In the genomic region with DNA sequence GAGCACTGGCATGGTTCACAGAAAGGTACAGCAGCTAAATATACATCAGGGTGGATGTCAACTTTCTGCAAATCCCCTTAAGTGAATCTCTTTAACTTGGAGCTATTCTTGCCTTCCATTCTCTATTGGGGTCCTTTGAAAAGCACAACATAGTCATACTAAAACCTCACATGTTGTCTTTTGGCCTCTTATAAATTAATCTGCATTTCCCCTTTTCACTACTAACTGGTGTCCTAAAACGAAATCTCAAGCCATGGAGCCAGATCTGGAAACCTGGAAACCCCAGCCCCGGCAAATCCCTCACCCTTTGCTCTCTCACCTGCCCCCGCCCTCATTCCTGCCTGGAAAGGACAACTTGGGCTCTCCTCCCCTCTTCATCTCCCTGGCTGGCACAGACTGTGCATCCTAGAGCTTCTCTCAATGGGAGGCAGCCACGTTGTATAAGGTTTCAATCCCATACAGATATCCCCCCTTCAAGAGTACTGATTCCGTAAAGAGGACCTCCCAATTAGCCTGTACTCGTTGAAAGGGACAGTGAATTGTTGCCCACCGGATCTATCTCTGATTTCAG, we compare ENCODE assay signal across 8 cellular contexts. TPM values are rescaled to one million over a fixed set of nuclear protein-coding genes. Genes with fewer than 3 reads are reported as not detected.
DNase-seq lines count a peak whose midpoint lies in the region; ATAC-seq and TF ChIP-seq lines count a peak whose summit lies in the region.
"Had no signal": no experiment of that assay in that cellular context is flagged by ENCODE, and none has a peak within 500 bp of the region (broad histone marks: within the 10 kb centered on the region; RNA-seq: fewer than 3 reads in every experiment).

No MANE protein-coding gene starts in this region.

- H3K4me1 ChIP-seq in PC-9 (replicated peaks; ENCODE audit: insufficient read depth) (peaks cover 26% of the 10 kb centered on the region), right cardiac atrium (ENCODE audit: control insufficient read depth, insufficient read depth, low read length) (peaks cover 1% of the 10 kb centered on the region), spleen (peaks cover 12 to 67% (median 38%) of the 10 kb centered on the region in 6 donors)

- POLR2A ChIA-PET in PC-9 (lab: Charles Lee; ENCODE audit: unreplicated experiment): interaction anchor here (0.6 kb wide), 2 partner anchors 545 to 715 kb away, joined by 5 to 7 read pairs; no protein-coding TSS in a partner anchor

- CTCF ChIA-PET in PC-9 (lab: Charles Lee): interaction anchor here (1.9 kb wide), 1 partner anchor 262 kb away, joined by 9 read pairs; no protein-coding TSS in a partner anchor

- ATAC-seq in right cardiac atrium (no peak), HG03469 (IDR thresholded peaks at IDR 0.05; ENCODE audit: unreplicated experiment) (no peak), HG03460 (IDR thresholded peaks at IDR 0.05; ENCODE audit: unreplicated experiment) (no peak)

- peak overlapping the region; percentile 86 for H3K4me2 ChIP-seq in PC-9

- no peak for DNase-seq in H7
- peak in 1 of 2 experiments; percentile 10 for DNase-seq in PC-9
- no peak for DNase-seq in right cardiac atrium
- no peak for DNase-seq in spleen
- no peak for DNase-seq in ACHN
- DNase-seq: RPMI8226 had no signal

- in situ Hi-C loops in ACHN (cut with HindIII; ENCODE audit: low pct_ligation_motif_present, low pct_unique_long_range_greater_than_20kb, low sequenced_read_pairs): no loop called here

- 30% methylated on average over 7 of the region's 7 CpGs for WGBS in right cardiac atrium
- WGBS in spleen, 5 donors: 14 to 25% (median 19%) methylated on average over 7 of the region's 7 CpGs

- TF ChIP-seq CTCF in PC-9 (conservative IDR thresholded peaks at IDR 0.05) (no peak), spleen (IDR thresholded peaks at IDR 0.05 in 8 of 11, conservative IDR thresholded peaks at IDR 0.05 in 3 of 11) (no peak)

- H3F3A ChIP-seq in PC-9 (ENCODE audit: insufficient read depth, low read depth): peaks cover 13% of the 10 kb centered on the region; the same call in 1 of the 2 replicates

- BruUV-seq in PC-9 (replicated peaks; lab: Mats Ljungman, UMichigan): no TSS peak

- H4K20me1 ChIP-seq in PC-9 (ENCODE audit: insufficient read depth): no peaks in the 10 kb centered on the region

- peak overlapping the region; percentile 70 for H3K4me3 ChIP-seq in H7 (ENCODE audit: insufficient read depth, low read depth, low read length)
- H3K4me3 ChIP-seq in PC-9: peak overlapping the region; percentile 70
- H3K4me3 ChIP-seq in right cardiac atrium (ENCODE audit: low read length): peak overlapping the region; percentile 72
- H3K4me3 ChIP-seq in spleen: peak overlapping the region; percentile 54 to 77 (median 64)

- H3K36me3 ChIP-seq in H7 (replicated peaks; ENCODE audit: control insufficient read depth, insufficient read depth, low read length): peaks cover 2% of the 10 kb centered on the region; the same call in 1 of the 2 replicates
- H3K36me3 ChIP-seq in PC-9 (ENCODE audit: low read depth): peaks cover 23% of the 10 kb centered on the region
- H3K36me3 ChIP-seq in spleen: peaks cover 0 to 27% (median 0%) of the 10 kb centered on the region in 6 donors

- H3K9me2 ChIP-seq in PC-9 (ENCODE audit: insufficient read depth): no peaks in the 10 kb centered on the region

- H3K27me3 ChIP-seq in H7 (ENCODE audit: control insufficient read depth, insufficient read depth, low read length) (peaks cover 11% of the 10 kb centered on the region), PC-9 (ENCODE audit: insufficient read depth, low read depth) (no peaks in the 10 kb centered on the region), right cardiac atrium (ENCODE audit: control insufficient read depth, insufficient read depth) (no peaks in the 10 kb centered on the region), spleen (replicated peaks in 1 of 7) (no peaks in the 10 kb centered on the region)

- TF ChIP-seq POLR2A in spleen (IDR thresholded peaks at IDR 0.05): no peak

- intact Hi-C loops in PC-9 (cut with micrococcal nuclease; ENCODE audit: unreplicated experiment): no loop called here
- intact Hi-C loops in right cardiac atrium (cut with DNase I): loop anchor here in 2 of 4 donors (10.0 kb wide), 3 partner anchors 186 to 714 kb away; no protein-coding TSS in a partner anchor
- intact Hi-C loops in spleen (cut with DNase I; ENCODE audit: low total_unique reads): loop anchor here (10.0 kb wide), 1 partner anchor 476 kb away; no protein-coding TSS in a partner anchor

- H3K9me3 ChIP-seq in PC-9 (ENCODE audit: insufficient read depth, low read depth): no peaks in the 10 kb centered on the region
- no peaks in the 10 kb centered on the region for H3K9me3 ChIP-seq in right cardiac atrium (ENCODE audit: control insufficient read depth, low read length)
- no peaks in the 10 kb centered on the region for H3K9me3 ChIP-seq in spleen

- no peak overlapping the region for H3K27ac ChIP-seq in PC-9
- no peak overlapping the region for H3K27ac ChIP-seq in right cardiac atrium (ENCODE audit: low read length)
- H3K27ac ChIP-seq in spleen: peak overlapping the region in 3 of 8 donors; percentile 95 to 97 (median 97)

- H2AFZ ChIP-seq in PC-9: peak overlapping the region; percentile 75

- H3K79me2 ChIP-seq in PC-9 (ENCODE audit: low read depth): peaks cover 59% of the 10 kb centered on the region

RNA-seq across cellular contexts. Expression of gene DUSP10, which starts 1.5 kb away (rescaled TPM):
- 16.5 and 16.6 TPM in 2 replicates for total RNA-seq in H7 (2014; rRNA removed; shearing (Covaris generic))
- total RNA-seq in PC-9 (2021): 7.0 and 8.7 TPM in 2 replicates
- total RNA-seq in right cardiac atrium: 1 to 10 TPM; 4.6 to 5.1 (median 4.9) TPM
- polyA plus RNA-seq in right cardiac atrium: 4.7 TPM
- 10 to 100 TPM in 1 of 7 donors, 1 to 10 TPM in 6; 6.6 to 11.9 (median 7.6) TPM for total RNA-seq in spleen
- polyA plus RNA-seq in spleen: 1 to 10 TPM; 3.4 to 7.4 (median 4.4) TPM
